ENCODE assay signal across 8 cellular contexts in the genomic region with DNA sequence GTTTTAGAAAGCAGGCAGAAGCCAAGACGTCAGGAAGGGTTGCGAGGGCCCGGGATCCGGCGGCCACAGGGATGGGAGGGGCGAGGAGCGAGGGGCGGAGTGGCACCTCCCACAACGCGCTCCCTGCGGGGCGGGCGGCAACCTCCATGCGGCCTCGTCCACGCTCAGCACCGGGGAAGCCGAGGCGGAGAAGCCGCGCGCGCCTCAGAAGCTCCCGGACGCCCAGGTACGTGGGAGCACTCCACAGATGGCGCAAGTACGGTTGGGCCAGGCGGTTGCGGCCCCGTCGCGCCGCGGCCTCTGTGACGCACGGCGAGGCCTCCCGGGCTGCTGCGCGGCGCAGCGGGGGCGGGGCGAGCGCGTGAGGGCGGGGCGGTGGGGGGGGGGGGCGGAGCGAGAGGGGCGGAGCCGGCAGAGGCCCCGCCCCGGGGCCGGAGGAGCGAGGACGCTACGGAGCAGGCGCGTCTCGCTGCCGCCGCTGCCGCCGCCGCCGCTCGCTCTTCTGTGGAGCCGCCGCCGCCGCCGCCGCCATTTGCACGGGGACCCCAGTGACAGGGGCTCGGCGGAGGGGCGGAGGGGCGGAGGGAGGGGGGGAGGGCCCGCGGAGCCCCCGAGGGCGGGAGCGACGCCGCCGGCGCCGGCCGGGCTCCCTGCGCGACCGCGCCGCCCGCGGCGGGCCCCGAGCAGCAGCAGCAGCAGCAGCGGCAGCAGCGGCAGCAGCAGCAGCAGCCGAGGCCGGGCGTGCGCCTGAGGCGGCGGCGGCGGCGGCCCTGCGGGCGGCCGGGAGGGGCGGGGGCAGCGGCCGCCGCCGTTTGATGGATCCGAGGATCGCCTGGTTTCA. TPM values are rescaled to one million over a fixed set of nuclear protein-coding genes. Genes with fewer than 3 reads are reported as not detected.
DNase-seq lines count a peak whose midpoint lies in the region; ATAC-seq and TF ChIP-seq lines count a peak whose summit lies in the region.

A gene (plus strand): TSS at position 500 of the 841 bp plus-strand sequence. CDS start 316 bp downstream, at position 816.

- peak within 1 kb of the TSS; percentile 95 to 100 for H3K27ac ChIP-seq in lung (ENCODE audit: low read depth in 1 of 2, low read length in 1 of 2)

- WGBS in lung, 2 donors = 0 to 1% methylated on average over 63 to 118 of the region's 121 CpGs

- H3K36me3 Mint-ChIP-seq in activated CD8-positive, alpha-beta T cell treated with anti-CD3 and anti-CD28 coated beads, Interleukin-2, amount 10 ng/mL, durations not matched to agents 7 days and 5 days (ENCODE audit: low read depth) = peaks cover 17% of the 10 kb centered on the region

- H3K4me3 ChIP-seq in BE2C (ENCODE audit: low read depth, low read length) (peak within 1 kb of the TSS; percentile 96), lung (peak within 1 kb of the TSS; percentile 92)

- peaks cover 32% of the 10 kb centered on the region for H3K4me1 Mint-ChIP-seq in activated CD8-positive, alpha-beta T cell treated with anti-CD3 and anti-CD28 coated beads, Interleukin-2, amount 10 ng/mL, durations not matched to agents 7 days and 5 days (ENCODE audit: low read depth)

- H3K36me3 ChIP-seq in BE2C (no peaks in the 10 kb centered on the region), lung (ENCODE audit: control insufficient read depth in 2 of 2, insufficient read depth in 2 of 2, low read length in 2 of 2) (no peaks in the 10 kb centered on the region)

- H3K9me3 ChIP-seq in BE2C (no peaks in the 10 kb centered on the region), lung (ENCODE audit: control insufficient read depth in 2 of 2, insufficient read depth in 1 of 2, low read length in 1 of 2) (no peaks in the 10 kb centered on the region)

- no peaks in the 10 kb centered on the region for H3K27me3 Mint-ChIP-seq in activated CD8-positive, alpha-beta T cell treated with anti-CD3 and anti-CD28 coated beads, Interleukin-2, amount 10 ng/mL, durations not matched to agents 7 days and 5 days (ENCODE audit: low read depth)

- DNase-seq in BE2C (peak; percentile 86), NCI-H748 (lab: John Stamatoyannopoulos, UW; ENCODE audit: unreplicated experiment) (peak; percentile 68), ecto neural progenitor cell (ENCODE audit: low spot score) (peak; percentile 91), lung (ENCODE audit: low spot score) (peak; percentile 87)
- peak; percentile 91 for DNase-seq in activated CD8-positive, alpha-beta T cell treated with anti-CD3 and anti-CD28 coated beads, Interleukin-2, amount 10 ng/mL, durations not matched to agents 7 days and 5 days
- DNase-seq in stimulated activated CD4-positive, alpha-beta T cell treated with anti-CD3 and anti-CD28 coated beads, TNF-alpha, amount 100 ng/mL, for 24 hours (ENCODE audit: low read depth in 3 of 3) = peak; percentile 74 to 84 (median 76)

- H3K9me3 Mint-ChIP-seq in activated CD8-positive, alpha-beta T cell treated with anti-CD3 and anti-CD28 coated beads, Interleukin-2, amount 10 ng/mL, durations not matched to agents 7 days and 5 days (ENCODE audit: insufficient read depth) = no peaks in the 10 kb centered on the region

- H3K4me3 Mint-ChIP-seq in activated CD8-positive, alpha-beta T cell treated with anti-CD3 and anti-CD28 coated beads, Interleukin-2, amount 10 ng/mL, durations not matched to agents 7 days and 5 days = peak within 1 kb of the TSS; percentile 88

- H3K27ac Mint-ChIP-seq in activated CD8-positive, alpha-beta T cell treated with anti-CD3 and anti-CD28 coated beads, Interleukin-2, amount 10 ng/mL, durations not matched to agents 7 days and 5 days = peak within 1 kb of the TSS; percentile 95

- TF ChIP-seq CTCF in BE2C (IDR thresholded peaks at IDR 0.05; ENCODE audit: low read depth, low read length) = no peak
- no peak for TF ChIP-seq CTCF in lung (IDR thresholded peaks at IDR 0.05; ENCODE audit: control extremely low read depth, extremely low read depth)

- CTCF ChIA-PET in activated CD8-positive, alpha-beta T cell treated with anti-CD3 and anti-CD28 coated beads, Interleukin-2, amount 10 ng/mL, durations not matched to agents 7 days and 5 days (lab: Charles Lee) = interaction anchor here (1.1 to 2.5 kb wide), 8 partner anchors 32 to 202 kb away, joined by 3 to 20 read pairs (median 6); a partner anchor contains a TSS

- ATAC-seq in GM19043 (IDR thresholded peaks at IDR 0.05; ENCODE audit: low read depth, unreplicated experiment) (peak; percentile 60), HG03342 (IDR thresholded peaks at IDR 0.05; ENCODE audit: unreplicated experiment) (peak; percentile 79), lung (ENCODE audit: insufficient read depth, low FRiP score) (peak; percentile 94)
- peak; percentile 80 for ATAC-seq in activated CD8-positive, alpha-beta T cell treated with anti-CD3 and anti-CD28 coated beads, Interleukin-2, amount 10 ng/mL, durations not matched to agents 7 days and 5 days

- POLR2A ChIA-PET in activated CD8-positive, alpha-beta T cell treated with anti-CD3 and anti-CD28 coated beads, Interleukin-2, amount 10 ng/mL, durations not matched to agents 7 days and 5 days (lab: Charles Lee) = interaction anchor here (0.9 to 1.8 kb wide), 3 partner anchors 14 to 87 kb away, joined by 3 to 5 read pairs (median 4); a partner anchor contains a TSS

- 0 out of 2 replicates have a peak, but pooled peaks cover 4% of the 10 kb centered on the region for H3K4me1 ChIP-seq in BE2C
- peaks cover 3 to 9% of the 10 kb centered on the region in 2 donors for H3K4me1 ChIP-seq in lung (ENCODE audit: control insufficient read depth in 2 of 2, insufficient read depth in 2 of 2, low read length in 2 of 2)

- H3K27me3 ChIP-seq in BE2C = no peaks in the 10 kb centered on the region
- H3K27me3 ChIP-seq in lung (ENCODE audit: control insufficient read depth, insufficient read depth) = no peaks in the 10 kb centered on the region

RNA-seq across cellular contexts. Expression of the gene that starts here (rescaled TPM):
- 8.6 TPM for polyA plus RNA-seq in BE2C (2012; ENCODE audit: insufficient read depth, insufficient read length, low read depth)
- total RNA-seq in activated CD8-positive, alpha-beta T cell treated with anti-CD3 and anti-CD28 coated beads, Interleukin-2, amount 10 ng/mL, durations not matched to agents 7 days and 5 days = 10 to 100 TPM; 17.3 to 18.0 TPM
- 10 to 100 TPM; 12.4 to 16.3 TPM for total RNA-seq in lung
- 1 to 10 TPM; 4.3 to 4.4 TPM for polyA plus RNA-seq in lung

Comparison
In these comparisons a context has a peak if more than half of its experiments do, and no peak if none do; other contexts are left out.
1. Peak in every context shown above with its lines: DNase-seq, ATAC-seq, H3K4me3 ChIP-seq and H3K27ac ChIP-seq.